ENCODE assay signal across 9 cellular contexts in genomic region chr3:15645740-15646490, GRCh38. TPM values are rescaled to one million over a fixed set of nuclear protein-coding genes. Genes with fewer than 3 reads are reported as not detected.
DNase-seq lines count a peak whose midpoint lies in the region; ATAC-seq lines count a peak whose summit lies in the region.
"Had no signal": no experiment of that assay in that cellular context is flagged by ENCODE, and none has a peak within 500 bp of the region (broad histone marks: within the 10 kb centered on the region; RNA-seq: fewer than 3 reads in every experiment).

No MANE protein-coding gene starts in this region.

- DNase-seq in Daoy (ENCODE audit: low read depth) (peak; percentile 91), RPMI7951 (ENCODE audit: low read depth) (peak; percentile 99), fibroblast of gingiva (ENCODE audit: low read depth) (peak; percentile 87), putamen (ENCODE audit: low spot score) (peak; percentile 79), DMS53 (lab: John Stamatoyannopoulos, UW) (no peak), NCI-H1105 treated with DMSO at 0.1 percent for 48 hours (lab: John Stamatoyannopoulos, UW) (no peak)
- no peak for DNase-seq in stimulated activated naive CD4-positive, alpha-beta T cell treated with Interleukin-2 at 50 U/mL for 16 hours (lab: John Stamatoyannopoulos, UW)
- DNase-seq: NCI-H187 had no signal

- ATAC-seq in HG02623 (IDR thresholded peaks at IDR 0.05; ENCODE audit: unreplicated experiment): no peak

RNA-seq across cellular contexts. Expression of gene BTD, which starts 44.4 kb away (rescaled TPM):
- 3.7 and 10.6 TPM in 2 replicates for total RNA-seq in Daoy (2014; rRNA removed; shearing (Covaris generic))
- total RNA-seq in RPMI7951 (2014; rRNA removed; shearing (Covaris generic)): 37.7 and 38.5 TPM in 2 replicates

RNA-seq across cellular contexts. Expression of gene HACL1, which starts 44.5 kb away (rescaled TPM):
- 26.4 and 34.6 TPM in 2 replicates for total RNA-seq in Daoy (2014; rRNA removed; shearing (Covaris generic))
- 35.1 and 35.3 TPM in 2 replicates for total RNA-seq in RPMI7951 (2014; rRNA removed; shearing (Covaris generic))

Comparison
In these comparisons a context has a peak if more than half of its experiments do, and no peak if none do; other contexts are left out.
1. DNase-seq: peak in Daoy (single experiment), RPMI7951 (single experiment), fibroblast of gingiva (single experiment) and putamen (single experiment); none in DMS53 (single experiment), NCI-H1105 treated with DMSO at 0.1 percent for 48 hours (single experiment) and stimulated activated naive CD4-positive, alpha-beta T cell treated with Interleukin-2 at 50 U/mL for 16 hours (single experiment).